1 cellular context compared by ENCODE assay signal in genomic region chr6:157943964-157944283, GRCh38.
TF ChIP-seq lines count a peak whose summit lies in the region.

No MANE protein-coding gene starts in this region.

TF ChIP-seq in IMR-90, 13 proteins besides CTCF, POLR2A, EP300 and RAD21:
- no peak for TF ChIP-seq ELK1 (IDR thresholded peaks at IDR 0.05; ENCODE audit: borderline replicate concordance, low read depth, low read length)
- no peak for TF ChIP-seq CEBPB (IDR thresholded peaks at IDR 0.05; ENCODE audit: low read depth, low read length)
- no peak for TF ChIP-seq MAZ (IDR thresholded peaks at IDR 0.05; ENCODE audit: borderline replicate concordance, low read depth, low read length)
- no peak for TF ChIP-seq FOS (IDR thresholded peaks at IDR 0.05; ENCODE audit: low read depth, low read length)
- TF ChIP-seq CHD1 (IDR thresholded peaks at IDR 0.05; ENCODE audit: low read depth, low read length), result no peak
- no peak for TF ChIP-seq RFX5 (IDR thresholded peaks at IDR 0.05; ENCODE audit: low read depth, low read length)
- TF ChIP-seq RCOR1 (IDR thresholded peaks at IDR 0.05; ENCODE audit: insufficient replicate concordance, low read length), result no peak
- TF ChIP-seq USF2 (IDR thresholded peaks at IDR 0.05; ENCODE audit: low read depth, low read length), result no peak
- no peak for TF ChIP-seq BHLHE40 (IDR thresholded peaks at IDR 0.05; ENCODE audit: low read depth, low read length)
- no peak for TF ChIP-seq NFE2L2 (IDR thresholded peaks at IDR 0.05; ENCODE audit: low read depth, low read length)
- TF ChIP-seq MXI1 (IDR thresholded peaks at IDR 0.05; ENCODE audit: borderline replicate concordance, low read depth, low read length), result no peak
- no peak for TF ChIP-seq SMC3 (IDR thresholded peaks at IDR 0.05; ENCODE audit: low read depth, low read length)
- TF ChIP-seq MAFK (IDR thresholded peaks at IDR 0.05; ENCODE audit: low read depth, low read length), result no peak
